ENCODE assay signal across 10 cellular contexts in the genomic region with DNA sequence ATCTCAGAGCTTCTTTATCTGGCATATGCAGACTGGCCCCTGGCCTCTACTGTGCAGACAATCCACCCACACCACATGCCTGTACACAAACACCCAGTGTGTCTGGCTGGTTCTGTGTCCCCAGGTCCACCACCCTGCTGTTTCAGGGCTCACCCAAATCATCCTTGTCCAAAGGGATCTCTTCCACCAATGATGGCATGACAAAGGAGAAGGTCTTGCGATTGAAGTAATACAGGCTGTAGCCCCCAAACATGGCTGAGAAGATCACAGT. TPM values are rescaled to one million over a fixed set of nuclear protein-coding genes. Genes with fewer than 3 reads are reported as not detected.
A peak's percentile ranks its signal among the peaks of the same experiment; 100 is the strongest.
DNase-seq lines count a peak whose midpoint lies in the region; ATAC-seq, FAIRE-seq and TF ChIP-seq lines count a peak whose summit lies in the region.
"Had no signal": no experiment of that assay in that cellular context is flagged by ENCODE, and none has a peak within 500 bp of the region (broad histone marks: within the 10 kb centered on the region; RNA-seq: fewer than 3 reads in every experiment).

No MANE protein-coding gene starts in this region.

- H3K4me2 ChIP-seq in HepG2 (ENCODE audit: low read depth, low read length), result peak overlapping the region; percentile 99

- POLR2A ChIA-PET in activated CD4-positive, alpha-beta memory T cell treated with anti-CD3 and anti-CD28 coated beads for 36 hours (lab: Charles Lee), result interaction anchor here (1.2 to 3.0 kb wide), 2 partner anchors 10 kb away, joined by 3 to 17 read pairs; a partner anchor contains a TSS
- POLR2A ChIA-PET in HepG2 (lab: Yijun Ruan, JAX), result interaction anchor here (1.0 to 4.8 kb wide), 4 partner anchors 10 to 39 kb away, joined by 3 to 45 read pairs (median 4); a partner anchor contains a TSS

- TSS peak; percentile 45 for BruUV-seq in HepG2 (replicated peaks; lab: Mats Ljungman, UMichigan)

- no peak for TF ChIP-seq POLR2A in HepG2 (IDR thresholded peaks at IDR 0.05; ENCODE audit: insufficient read depth in 1 of 2, low read depth in 2 of 2, low read length in 2 of 2)

- peak overlapping the region; percentile 77 for H3K9ac ChIP-seq in HepG2 (ENCODE audit: insufficient read depth, low read depth, low read length)

- H3K79me2 ChIP-seq in HepG2 (ENCODE audit: insufficient read depth, low read length), result peaks cover 47% of the 10 kb centered on the region

- TF ChIP-seq CTCF in HepG2 (CRISPR knock-in tag; IDR thresholded peaks at IDR 0.05), result no peak

- H3K9me3 Mint-ChIP-seq in T-helper 1 cell treated with Interleukin-12 subunit alpha and Interleukin-12 subunit beta and Interleukin-4 antibody, amounts not matched to agents 30 μg/mL and 1 μg/mL, for 36 hours, result no peaks in the 10 kb centered on the region
- H3K9me3 Mint-ChIP-seq in activated CD4-positive, alpha-beta memory T cell treated with anti-CD3 and anti-CD28 coated beads for 36 hours, result no peaks in the 10 kb centered on the region
- H3K9me3 Mint-ChIP-seq in stimulated activated naive CD8-positive, alpha-beta T cell treated with anti-CD3 and anti-CD28 coated beads, Interleukin-15, amount 100 ng/mL, for 72 hours, result no peaks in the 10 kb centered on the region

- H3K27me3 Mint-ChIP-seq in T-helper 1 cell treated with Interleukin-12 subunit alpha and Interleukin-12 subunit beta and Interleukin-4 antibody, amounts not matched to agents 30 μg/mL and 1 μg/mL, for 36 hours (ENCODE audit: low read depth), result no peaks in the 10 kb centered on the region
- H3K27me3 Mint-ChIP-seq in activated CD4-positive, alpha-beta memory T cell treated with anti-CD3 and anti-CD28 coated beads for 36 hours, result no peaks in the 10 kb centered on the region
- no peaks in the 10 kb centered on the region for H3K27me3 Mint-ChIP-seq in stimulated activated naive CD8-positive, alpha-beta T cell treated with anti-CD3 and anti-CD28 coated beads, Interleukin-15, amount 100 ng/mL, for 72 hours

- H3K27ac ChIP-seq in HepG2 (ENCODE audit: extremely low read length, insufficient read depth, low read length), result peak overlapping the region; percentile 77

- H3K27me3 ChIP-seq in HepG2 (ENCODE audit: control insufficient read depth in 1 of 2, insufficient read depth in 2 of 2, low read length in 2 of 2), result no peaks in the 10 kb centered on the region; a peak in 1 of 5 replicates

- TF ChIP-seq EP300 in HepG2 (IDR thresholded peaks at IDR 0.05; ENCODE audit: low read depth in 2 of 2, low read length in 2 of 2) (no peak), HepG2 (CRISPR knock-in tag; IDR thresholded peaks at IDR 0.05; ENCODE audit: borderline replicate concordance) (no peak)

- peaks cover 17% of the 10 kb centered on the region for H3K36me3 Mint-ChIP-seq in T-helper 1 cell treated with Interleukin-12 subunit alpha and Interleukin-12 subunit beta and Interleukin-4 antibody, amounts not matched to agents 30 μg/mL and 1 μg/mL, for 36 hours (ENCODE audit: low read depth)
- peaks cover 11% of the 10 kb centered on the region for H3K36me3 Mint-ChIP-seq in activated CD4-positive, alpha-beta memory T cell treated with anti-CD3 and anti-CD28 coated beads for 36 hours

- no peaks in the 10 kb centered on the region for H3K9me3 ChIP-seq in HepG2 (ENCODE audit: low read length)
- H3K9me3 ChIP-seq: A549 had no signal

- DNase-seq in T-helper 1 cell, result no peak
- DNase-seq in activated CD4-positive, alpha-beta memory T cell treated with anti-CD3 and anti-CD28 coated beads for 36 hours, result no peak
- no peak for DNase-seq in HepG2 (ENCODE audit: low spot score)
- no peak for DNase-seq in stimulated activated naive CD8-positive, alpha-beta T cell treated with anti-CD3 and anti-CD28 coated beads, Interleukin-15, amount 100 ng/mL, for 72 hours
- no peak for DNase-seq in HuH-7.5 (ENCODE audit: low spot score)
- DNase-seq in RKO (ENCODE audit: low spot score), result no peak
- DNase-seq: NCI-H345 had no signal

- no peak overlapping the region for H2AFZ ChIP-seq in HepG2 (ENCODE audit: low read length)

- TF ChIP-seq RAD21 in HepG2 (CRISPR knock-in tag; IDR thresholded peaks at IDR 0.05), result no peak

- CTCF ChIA-PET in activated CD4-positive, alpha-beta memory T cell treated with anti-CD3 and anti-CD28 coated beads for 36 hours (lab: Charles Lee), result no interaction called here
- CTCF ChIA-PET in HepG2 (lab: Yijun Ruan, JAX; ENCODE audit: low intra/inter-chr PET ratio, low total read pairs), result no interaction called here

- intact Hi-C loops in activated CD4-positive, alpha-beta memory T cell treated with anti-CD3 and anti-CD28 coated beads for 36 hours (cut with micrococcal nuclease), result no loop called here
- intact Hi-C loops in HepG2 (cut with micrococcal nuclease; ENCODE audit: unreplicated experiment), result no loop called here

- H4K20me1 ChIP-seq in HepG2 (ENCODE audit: insufficient read depth, low read length), result peaks cover 5% of the 10 kb centered on the region; the same call in 1 of the 2 replicates

- no peak for FAIRE-seq in HepG2 (lab: Jason Lieb, UNC)
- FAIRE-seq: A549 had no signal

- in situ Hi-C loops in HepG2 (cut with HindIII; ENCODE audit: extremely low pct_ligation_motif_present, low pct_unique_long_range_greater_than_20kb), result no loop called here

- H3K27ac Mint-ChIP-seq in T-helper 1 cell treated with Interleukin-12 subunit alpha and Interleukin-12 subunit beta and Interleukin-4 antibody, amounts not matched to agents 30 μg/mL and 1 μg/mL, for 36 hours, result no peak overlapping the region
- H3K27ac Mint-ChIP-seq in activated CD4-positive, alpha-beta memory T cell treated with anti-CD3 and anti-CD28 coated beads for 36 hours, result peak overlapping the region; percentile 89
- H3K27ac Mint-ChIP-seq in stimulated activated naive CD8-positive, alpha-beta T cell treated with anti-CD3 and anti-CD28 coated beads, Interleukin-15, amount 100 ng/mL, for 72 hours, result peak overlapping the region in 1 of 2 donors; percentile 23

- 0% methylated on average over 1 of the region's 1 CpG for WGBS in HepG2 (ENCODE audit: low lambda C conversion rate)

- ATAC-seq in HepG2, result no peak
- ATAC-seq in stimulated activated naive CD8-positive, alpha-beta T cell treated with anti-CD3 and anti-CD28 coated beads, Interleukin-15, amount 100 ng/mL, for 72 hours, result no peak
- no peak for ATAC-seq in HG03442 (IDR thresholded peaks at IDR 0.05; ENCODE audit: unreplicated experiment)

- peaks cover 20% of the 10 kb centered on the region for H3K4me1 Mint-ChIP-seq in T-helper 1 cell treated with Interleukin-12 subunit alpha and Interleukin-12 subunit beta and Interleukin-4 antibody, amounts not matched to agents 30 μg/mL and 1 μg/mL, for 36 hours (ENCODE audit: low read depth)
- peaks cover 29% of the 10 kb centered on the region for H3K4me1 Mint-ChIP-seq in activated CD4-positive, alpha-beta memory T cell treated with anti-CD3 and anti-CD28 coated beads for 36 hours (ENCODE audit: low read depth)
- peaks cover 61% of the 10 kb centered on the region for H3K4me1 Mint-ChIP-seq in stimulated activated naive CD8-positive, alpha-beta T cell treated with anti-CD3 and anti-CD28 coated beads, Interleukin-15, amount 100 ng/mL, for 72 hours

- H3K4me3 ChIP-seq in HepG2 (replicated peaks in 1 of 3; ENCODE audit: insufficient read depth in 1 of 3, low read depth in 2 of 3, low read length in 3 of 3), result peak overlapping the region; percentile 74 to 82 (median 79)

- H3K36me3 ChIP-seq in HepG2 (replicated peaks in 1 of 2; ENCODE audit: control insufficient read depth in 1 of 2, insufficient read depth in 2 of 2, low read length in 2 of 2), result peaks cover 0 to 4% of the 10 kb centered on the region in 2 experiments; a peak in 1 of 5 replicates

- peak overlapping the region; percentile 77 for H3K4me3 Mint-ChIP-seq in T-helper 1 cell treated with Interleukin-12 subunit alpha and Interleukin-12 subunit beta and Interleukin-4 antibody, amounts not matched to agents 30 μg/mL and 1 μg/mL, for 36 hours
- H3K4me3 Mint-ChIP-seq in activated CD4-positive, alpha-beta memory T cell treated with anti-CD3 and anti-CD28 coated beads for 36 hours, result peak overlapping the region; percentile 82
- peak overlapping the region; percentile 77 to 91 for H3K4me3 Mint-ChIP-seq in stimulated activated naive CD8-positive, alpha-beta T cell treated with anti-CD3 and anti-CD28 coated beads, Interleukin-15, amount 100 ng/mL, for 72 hours

- peaks cover 74% of the 10 kb centered on the region for H3K4me1 ChIP-seq in HepG2 (ENCODE audit: insufficient read depth, low read length)

RNA-seq across cellular contexts. Expression of a gene that starts 1.7 kb away (rescaled TPM):
- 10 to 100 TPM; 33.4 to 37.0 TPM for total RNA-seq in activated CD4-positive, alpha-beta memory T cell treated with anti-CD3 and anti-CD28 coated beads for 36 hours
- total RNA-seq in HepG2 (2016; rRNA removed; fragmentation: Illumina TruSeq; extraction: Trizol), result 25.6 and 43.0 TPM in 2 replicates
- 12.3 and 13.2 TPM in 2 replicates for total RNA-seq in HepG2 (2016; cell fraction: cytosol; rRNA removed; fragmentation: Illumina TruSeq; extraction: Trizol; ENCODE audit: low read depth)
- total RNA-seq in HepG2 (2016; cell fraction: insoluble cytoplasmic fraction; rRNA removed; fragmentation: Illumina TruSeq; extraction: Trizol), result 30.8 and 42.1 TPM in 2 replicates
- total RNA-seq in HepG2 (2016; cell fraction: membrane; rRNA removed; fragmentation: Illumina TruSeq; extraction: Trizol), result 25.9 and 31.5 TPM in 2 replicates
- 34.0 and 45.3 TPM in 2 replicates for total RNA-seq in HepG2 (2016; cell fraction: nucleus; rRNA removed; fragmentation: Illumina TruSeq; extraction: Trizol)
- 56.1 and 59.7 TPM in 2 replicates for polyA plus RNA-seq in HepG2 (2011; rRNA removed)
- polyA plus RNA-seq in HepG2 (2011; cell fraction: cytosol; rRNA removed), result 60.5 and 69.7 TPM in 2 replicates
- 154 and 157 TPM in 2 replicates for polyA plus RNA-seq in HepG2 (2011; cell fraction: nucleus; rRNA removed)
- polyA plus RNA-seq in HepG2 (2012), result 34.0 and 42.6 TPM in 2 replicates
- 13.6 and 16.7 TPM in 2 replicates for polyA plus RNA-seq in HepG2 (2016; cell fraction: cytosol; fragmentation: Illumina TruSeq; extraction: Trizol; ENCODE audit: low read depth)
- 28.9 and 31.0 TPM in 2 replicates for polyA plus RNA-seq in HepG2 (2016; cell fraction: insoluble cytoplasmic fraction; fragmentation: Illumina TruSeq; extraction: Trizol; ENCODE audit: low read depth)
- 25.0 and 29.4 TPM in 2 replicates for polyA plus RNA-seq in HepG2 (2016; cell fraction: membrane; fragmentation: Illumina TruSeq; extraction: Trizol; ENCODE audit: low read depth)
- polyA plus RNA-seq in HepG2 (2016; cell fraction: nucleus; fragmentation: Illumina TruSeq; extraction: Trizol; ENCODE audit: insufficient read depth, low read depth), result 73.9 and 77.2 TPM in 2 replicates
- polyA minus RNA-seq in HepG2 (2011; rRNA and poly(A)+ RNA removed; ENCODE audit: low replicate concordance), result 44.4 and 130 TPM in 2 replicates
- 25.6 and 27.3 TPM in 2 replicates for polyA minus RNA-seq in HepG2 (2011; cell fraction: cytosol; rRNA and poly(A)+ RNA removed)
- polyA minus RNA-seq in HepG2 (2011; cell fraction: nucleus; rRNA and poly(A)+ RNA removed), result 34.5 and 38.3 TPM in 2 replicates

RNA-seq across cellular contexts. Expression of a gene that starts 10.4 kb away (rescaled TPM):
- total RNA-seq in activated CD4-positive, alpha-beta memory T cell treated with anti-CD3 and anti-CD28 coated beads for 36 hours, result 10 to 100 TPM; 86.4 to 87.8 TPM
- total RNA-seq in HepG2 (2016; rRNA removed; fragmentation: Illumina TruSeq; extraction: Trizol), result 97.4 and 124 TPM in 2 replicates
- total RNA-seq in HepG2 (2016; cell fraction: cytosol; rRNA removed; fragmentation: Illumina TruSeq; extraction: Trizol; ENCODE audit: low read depth), result 27.9 and 36.4 TPM in 2 replicates
- total RNA-seq in HepG2 (2016; cell fraction: insoluble cytoplasmic fraction; rRNA removed; fragmentation: Illumina TruSeq; extraction: Trizol), result 97.4 and 132 TPM in 2 replicates
- 40.9 and 41.3 TPM in 2 replicates for total RNA-seq in HepG2 (2016; cell fraction: membrane; rRNA removed; fragmentation: Illumina TruSeq; extraction: Trizol)
- 40.3 and 49.2 TPM in 2 replicates for total RNA-seq in HepG2 (2016; cell fraction: nucleus; rRNA removed; fragmentation: Illumina TruSeq; extraction: Trizol)
- polyA plus RNA-seq in HepG2 (2011; rRNA removed), result 126 and 140 TPM in 2 replicates
- 244 TPM in 2 replicates for polyA plus RNA-seq in HepG2 (2011; cell fraction: cytosol; rRNA removed)
- polyA plus RNA-seq in HepG2 (2011; cell fraction: nucleus; rRNA removed), result 66.5 and 86.6 TPM in 2 replicates
- polyA plus RNA-seq in HepG2 (2012), result 79.9 and 87.7 TPM in 2 replicates
- polyA plus RNA-seq in HepG2 (2016; cell fraction: cytosol; fragmentation: Illumina TruSeq; extraction: Trizol; ENCODE audit: low read depth), result 27.4 and 30.8 TPM in 2 replicates
- 119 and 128 TPM in 2 replicates for polyA plus RNA-seq in HepG2 (2016; cell fraction: insoluble cytoplasmic fraction; fragmentation: Illumina TruSeq; extraction: Trizol; ENCODE audit: low read depth)
- polyA plus RNA-seq in HepG2 (2016; cell fraction: membrane; fragmentation: Illumina TruSeq; extraction: Trizol; ENCODE audit: low read depth), result 27.5 and 28.4 TPM in 2 replicates
- polyA plus RNA-seq in HepG2 (2016; cell fraction: nucleus; fragmentation: Illumina TruSeq; extraction: Trizol; ENCODE audit: insufficient read depth, low read depth), result 50.7 and 55.6 TPM in 2 replicates
- 109 and 163 TPM in 2 replicates for polyA minus RNA-seq in HepG2 (2011; rRNA and poly(A)+ RNA removed; ENCODE audit: low replicate concordance)
- 24.4 and 30.3 TPM in 2 replicates for polyA minus RNA-seq in HepG2 (2011; cell fraction: cytosol; rRNA and poly(A)+ RNA removed)
- polyA minus RNA-seq in HepG2 (2011; cell fraction: nucleus; rRNA and poly(A)+ RNA removed), result 36.2 and 46.1 TPM in 2 replicates

RNA-seq across cellular contexts. Expression of a gene that starts 10.9 kb away (rescaled TPM):
- total RNA-seq in activated CD4-positive, alpha-beta memory T cell treated with anti-CD3 and anti-CD28 coated beads for 36 hours, result 1,000 to 10,000 TPM; 1,852 to 1,922 TPM
- 1,415 and 1,643 TPM in 2 replicates for total RNA-seq in HepG2 (2016; rRNA removed; fragmentation: Illumina TruSeq; extraction: Trizol)
- total RNA-seq in HepG2 (2016; cell fraction: cytosol; rRNA removed; fragmentation: Illumina TruSeq; extraction: Trizol; ENCODE audit: low read depth), result 2,275 and 2,513 TPM in 2 replicates
- 1,435 and 1,680 TPM in 2 replicates for total RNA-seq in HepG2 (2016; cell fraction: insoluble cytoplasmic fraction; rRNA removed; fragmentation: Illumina TruSeq; extraction: Trizol)
- 3,410 and 3,458 TPM in 2 replicates for total RNA-seq in HepG2 (2016; cell fraction: membrane; rRNA removed; fragmentation: Illumina TruSeq; extraction: Trizol)
- total RNA-seq in HepG2 (2016; cell fraction: nucleus; rRNA removed; fragmentation: Illumina TruSeq; extraction: Trizol), result 502 and 555 TPM in 2 replicates
- 647 and 839 TPM in 2 replicates for polyA plus RNA-seq in HepG2 (2011; rRNA removed)
- 1,228 and 1,764 TPM in 2 replicates for polyA plus RNA-seq in HepG2 (2011; cell fraction: cytosol; rRNA removed)
- 458 and 672 TPM in 2 replicates for polyA plus RNA-seq in HepG2 (2011; cell fraction: nucleus; rRNA removed)
- 1,615 and 1,935 TPM in 2 replicates for polyA plus RNA-seq in HepG2 (2012)
- polyA plus RNA-seq in HepG2 (2016; cell fraction: cytosol; fragmentation: Illumina TruSeq; extraction: Trizol; ENCODE audit: low read depth), result 2,641 and 2,732 TPM in 2 replicates
- 1,500 and 1,585 TPM in 2 replicates for polyA plus RNA-seq in HepG2 (2016; cell fraction: insoluble cytoplasmic fraction; fragmentation: Illumina TruSeq; extraction: Trizol; ENCODE audit: low read depth)
- polyA plus RNA-seq in HepG2 (2016; cell fraction: membrane; fragmentation: Illumina TruSeq; extraction: Trizol; ENCODE audit: low read depth), result 3,047 and 3,101 TPM in 2 replicates
- polyA plus RNA-seq in HepG2 (2016; cell fraction: nucleus; fragmentation: Illumina TruSeq; extraction: Trizol; ENCODE audit: insufficient read depth, low read depth), result 848 and 904 TPM in 2 replicates
- 34.5 and 58.3 TPM in 2 replicates for polyA minus RNA-seq in HepG2 (2011; rRNA and poly(A)+ RNA removed; ENCODE audit: low replicate concordance)
- polyA minus RNA-seq in HepG2 (2011; cell fraction: cytosol; rRNA and poly(A)+ RNA removed), result 501 and 613 TPM in 2 replicates
- polyA minus RNA-seq in HepG2 (2011; cell fraction: nucleus; rRNA and poly(A)+ RNA removed), result 93.2 and 132 TPM in 2 replicates

RNA-seq across cellular contexts. Expression of a gene that starts 28.0 kb away (rescaled TPM):
- 100 to 1,000 TPM; 127 to 136 TPM for total RNA-seq in activated CD4-positive, alpha-beta memory T cell treated with anti-CD3 and anti-CD28 coated beads for 36 hours
- total RNA-seq in HepG2 (2016; rRNA removed; fragmentation: Illumina TruSeq; extraction: Trizol), result 50.0 and 127 TPM in 2 replicates
- 14.4 and 15.9 TPM in 2 replicates for total RNA-seq in HepG2 (2016; cell fraction: cytosol; rRNA removed; fragmentation: Illumina TruSeq; extraction: Trizol; ENCODE audit: low read depth)
- 41.9 and 128 TPM in 2 replicates for total RNA-seq in HepG2 (2016; cell fraction: insoluble cytoplasmic fraction; rRNA removed; fragmentation: Illumina TruSeq; extraction: Trizol)
- 27.3 and 28.2 TPM in 2 replicates for total RNA-seq in HepG2 (2016; cell fraction: membrane; rRNA removed; fragmentation: Illumina TruSeq; extraction: Trizol)
- total RNA-seq in HepG2 (2016; cell fraction: nucleus; rRNA removed; fragmentation: Illumina TruSeq; extraction: Trizol), result 108 and 127 TPM in 2 replicates
- polyA plus RNA-seq in HepG2 (2011; rRNA removed), result 155 and 164 TPM in 2 replicates
- 125 and 144 TPM in 2 replicates for polyA plus RNA-seq in HepG2 (2011; cell fraction: cytosol; rRNA removed)
- polyA plus RNA-seq in HepG2 (2011; cell fraction: nucleus; rRNA removed), result 120 and 130 TPM in 2 replicates
- 61.3 and 94.5 TPM in 2 replicates for polyA plus RNA-seq in HepG2 (2012)
- polyA plus RNA-seq in HepG2 (2016; cell fraction: cytosol; fragmentation: Illumina TruSeq; extraction: Trizol; ENCODE audit: low read depth), result 7.6 and 8.4 TPM in 2 replicates
- polyA plus RNA-seq in HepG2 (2016; cell fraction: insoluble cytoplasmic fraction; fragmentation: Illumina TruSeq; extraction: Trizol; ENCODE audit: low read depth), result 41.0 and 55.4 TPM in 2 replicates
- polyA plus RNA-seq in HepG2 (2016; cell fraction: membrane; fragmentation: Illumina TruSeq; extraction: Trizol; ENCODE audit: low read depth), result 18.1 and 24.3 TPM in 2 replicates
- 184 and 191 TPM in 2 replicates for polyA plus RNA-seq in HepG2 (2016; cell fraction: nucleus; fragmentation: Illumina TruSeq; extraction: Trizol; ENCODE audit: insufficient read depth, low read depth)
- polyA minus RNA-seq in HepG2 (2011; rRNA and poly(A)+ RNA removed; ENCODE audit: low replicate concordance), result 197 and 370 TPM in 2 replicates
- 76.5 and 103 TPM in 2 replicates for polyA minus RNA-seq in HepG2 (2011; cell fraction: cytosol; rRNA and poly(A)+ RNA removed)
- polyA minus RNA-seq in HepG2 (2011; cell fraction: nucleus; rRNA and poly(A)+ RNA removed), result 81.2 and 89.5 TPM in 2 replicates

RNA-seq across cellular contexts. Expression of a gene that starts 31.1 kb away (rescaled TPM):
- 10 to 100 TPM; 21.4 to 22.3 TPM for total RNA-seq in activated CD4-positive, alpha-beta memory T cell treated with anti-CD3 and anti-CD28 coated beads for 36 hours
- total RNA-seq in HepG2 (2016; rRNA removed; fragmentation: Illumina TruSeq; extraction: Trizol), result 9.2 and 25.0 TPM in 2 replicates
- total RNA-seq in HepG2 (2016; cell fraction: cytosol; rRNA removed; fragmentation: Illumina TruSeq; extraction: Trizol; ENCODE audit: low read depth), result 2.9 and 5.0 TPM in 2 replicates
- 10.8 and 23.9 TPM in 2 replicates for total RNA-seq in HepG2 (2016; cell fraction: insoluble cytoplasmic fraction; rRNA removed; fragmentation: Illumina TruSeq; extraction: Trizol)
- total RNA-seq in HepG2 (2016; cell fraction: membrane; rRNA removed; fragmentation: Illumina TruSeq; extraction: Trizol), result 5.4 and 7.4 TPM in 2 replicates
- 39.0 and 46.3 TPM in 2 replicates for total RNA-seq in HepG2 (2016; cell fraction: nucleus; rRNA removed; fragmentation: Illumina TruSeq; extraction: Trizol)
- polyA plus RNA-seq in HepG2 (2011; rRNA removed), result 19.8 and 21.7 TPM in 2 replicates
- 3.7 and 4.9 TPM in 2 replicates for polyA plus RNA-seq in HepG2 (2011; cell fraction: cytosol; rRNA removed)
- polyA plus RNA-seq in HepG2 (2011; cell fraction: nucleus; rRNA removed), result 56.4 and 56.7 TPM in 2 replicates
- 9.2 and 11.5 TPM in 2 replicates for polyA plus RNA-seq in HepG2 (2012)
- polyA plus RNA-seq in HepG2 (2016; cell fraction: cytosol; fragmentation: Illumina TruSeq; extraction: Trizol; ENCODE audit: low read depth), result 3.9 and 4.7 TPM in 2 replicates
- polyA plus RNA-seq in HepG2 (2016; cell fraction: insoluble cytoplasmic fraction; fragmentation: Illumina TruSeq; extraction: Trizol; ENCODE audit: low read depth), result 10.1 and 11.5 TPM in 2 replicates
- 4.1 and 4.4 TPM in 2 replicates for polyA plus RNA-seq in HepG2 (2016; cell fraction: membrane; fragmentation: Illumina TruSeq; extraction: Trizol; ENCODE audit: low read depth)
- polyA plus RNA-seq in HepG2 (2016; cell fraction: nucleus; fragmentation: Illumina TruSeq; extraction: Trizol; ENCODE audit: insufficient read depth, low read depth), result 100 and 110 TPM in 2 replicates
- 11.3 and 25.0 TPM in 2 replicates for polyA minus RNA-seq in HepG2 (2011; rRNA and poly(A)+ RNA removed; ENCODE audit: low replicate concordance)
- polyA minus RNA-seq in HepG2 (2011; cell fraction: cytosol; rRNA and poly(A)+ RNA removed), result 4.2 and 4.6 TPM in 2 replicates
- 45.4 and 51.7 TPM in 2 replicates for polyA minus RNA-seq in HepG2 (2011; cell fraction: nucleus; rRNA and poly(A)+ RNA removed)
